ENCODE assay signal across 28 cellular contexts in genomic region chr9:119544492-119544891, GRCh38.
"Had no signal": no experiment of that assay in that cellular context is flagged by ENCODE, and none has a peak within 500 bp of the region (broad histone marks: within the 10 kb centered on the region; RNA-seq: fewer than 3 reads in every experiment).

No MANE protein-coding gene starts in this region.

- H3K36me3 ChIP-seq: ascending aorta, breast epithelium, cardiac muscle cell, colonic mucosa had no signal

- H3K4me1 ChIP-seq: ascending aorta, breast epithelium, colonic mucosa had no signal

- H3K9me3 Mint-ChIP-seq: activated CD4-positive, alpha-beta memory T cell treated with anti-CD3 and anti-CD28 coated beads, Interleukin-2, amount 10 ng/mL, durations not matched to agents 7 days and 5 days; activated CD4-positive, alpha-beta T cell treated with anti-CD3 and anti-CD28 coated beads, Interleukin-2, amount 10 ng/mL, durations not matched to agents 7 days and 5 days; activated naive CD8-positive, alpha-beta T cell treated with anti-CD3 and anti-CD28 coated beads, Interleukin-2, amount 10 ng/mL, durations not matched to agents 7 days and 5 days; activated T-cell treated with anti-CD3 and anti-CD28 coated beads, Interleukin-2, amount 50 U/mL, for 24 hours; brain; T-helper 2 cell treated with Interferon-gamma antibody and Interleukin-4, amounts not matched to agents 5 μg/mL and 100 μg/mL, for 36 hours had no signal

- H3K27ac ChIP-seq: ascending aorta, breast epithelium, cardiac muscle cell, colonic mucosa had no signal

- DNase-seq: activated CD4-positive, alpha-beta memory T cell treated with anti-CD3 and anti-CD28 coated beads, Interleukin-2, amount 10 ng/mL, durations not matched to agents 7 days and 5 days; activated CD4-positive, alpha-beta T cell treated with anti-CD3 and anti-CD28 coated beads for 1 hour; activated CD4-positive, alpha-beta T cell treated with anti-CD3 and anti-CD28 coated beads for 4 hours; activated CD4-positive, alpha-beta T cell treated with anti-CD3 and anti-CD28 coated beads, Interleukin-2, amount 10 ng/mL, durations not matched to agents 7 days and 5 days; activated CD4-positive, alpha-beta T cell treated with anti-CD3 and anti-CD28 coated beads, Interleukin-2, amount 50 U/mL, for 4 hours; activated CD4-positive, CD25-positive, alpha-beta regulatory T cell; activated CD8-positive, alpha-beta memory T cell treated with anti-CD3 and anti-CD28 coated beads, Interleukin-2, amount 50 U/mL, for 48 hours; activated gamma-delta T cell; activated naive CD4-positive, alpha-beta T cell; activated naive CD4-positive, alpha-beta T cell treated with anti-CD3 and anti-CD28 coated beads, Interleukin-2, amount 10 ng/mL, durations not matched to agents 7 days and 5 days; activated naive CD8-positive, alpha-beta T cell treated with anti-CD3 and anti-CD28 coated beads, Interleukin-2, amount 10 ng/mL, durations not matched to agents 7 days and 5 days; activated T-cell treated with anti-CD3 and anti-CD28 coated beads for 4 hours; activated T-cell treated with anti-CD3 and anti-CD28 coated beads, Interleukin-2, amount 50 U/mL, for 24 hours; activated T-cell treated with anti-CD3 and anti-CD28 coated beads, Interleukin-2, amount 50 U/mL, for 72 hours; central memory CD4-positive, alpha-beta T cell; cerebellar nuclear complex; colonic mucosa; effector CD8-positive, alpha-beta T cell; foreskin fibroblast; head of caudate nucleus; hypothalamus; T1000 had no signal

- H3K4me1 Mint-ChIP-seq: activated CD4-positive, alpha-beta memory T cell treated with anti-CD3 and anti-CD28 coated beads, Interleukin-2, amount 10 ng/mL, durations not matched to agents 7 days and 5 days; activated CD4-positive, alpha-beta T cell treated with anti-CD3 and anti-CD28 coated beads, Interleukin-2, amount 10 ng/mL, durations not matched to agents 7 days and 5 days; activated naive CD4-positive, alpha-beta T cell treated with anti-CD3 and anti-CD28 coated beads, Interleukin-2, amount 10 ng/mL, durations not matched to agents 7 days and 5 days; activated naive CD8-positive, alpha-beta T cell treated with anti-CD3 and anti-CD28 coated beads, Interleukin-2, amount 10 ng/mL, durations not matched to agents 7 days and 5 days; brain had no signal

- H3K27me3 Mint-ChIP-seq: activated CD4-positive, alpha-beta memory T cell treated with anti-CD3 and anti-CD28 coated beads, Interleukin-2, amount 10 ng/mL, durations not matched to agents 7 days and 5 days; activated CD4-positive, alpha-beta T cell treated with anti-CD3 and anti-CD28 coated beads, Interleukin-2, amount 10 ng/mL, durations not matched to agents 7 days and 5 days; activated naive CD4-positive, alpha-beta T cell treated with anti-CD3 and anti-CD28 coated beads, Interleukin-2, amount 10 ng/mL, durations not matched to agents 7 days and 5 days; activated naive CD8-positive, alpha-beta T cell treated with anti-CD3 and anti-CD28 coated beads, Interleukin-2, amount 10 ng/mL, durations not matched to agents 7 days and 5 days; activated T-cell treated with anti-CD3 and anti-CD28 coated beads, Interleukin-2, amount 50 U/mL, for 24 hours had no signal

- H3K27ac Mint-ChIP-seq: activated CD4-positive, alpha-beta memory T cell treated with anti-CD3 and anti-CD28 coated beads, Interleukin-2, amount 10 ng/mL, durations not matched to agents 7 days and 5 days; activated CD4-positive, alpha-beta T cell treated with anti-CD3 and anti-CD28 coated beads, Interleukin-2, amount 10 ng/mL, durations not matched to agents 7 days and 5 days; activated naive CD4-positive, alpha-beta T cell treated with anti-CD3 and anti-CD28 coated beads, Interleukin-2, amount 10 ng/mL, durations not matched to agents 7 days and 5 days; activated naive CD4-positive, alpha-beta T cell treated with anti-CD3 and anti-CD28 coated beads, Interleukin-2, amount 50 U/mL, for 72 hours; activated naive CD8-positive, alpha-beta T cell treated with anti-CD3 and anti-CD28 coated beads, Interleukin-2, amount 10 ng/mL, durations not matched to agents 7 days and 5 days; activated T-cell treated with anti-CD3 and anti-CD28 coated beads, Interleukin-2, amount 50 U/mL, for 24 hours; activated T-cell treated with anti-CD3 and anti-CD28 coated beads, Interleukin-2, amount 50 U/mL, for 72 hours; brain; T-helper 2 cell treated with Interferon-gamma antibody and Interleukin-4, amounts not matched to agents 5 μg/mL and 100 μg/mL, for 36 hours had no signal

- H3K4me3 ChIP-seq: ascending aorta, breast epithelium, cardiac muscle cell, colonic mucosa had no signal

- H3K4me3 Mint-ChIP-seq: activated CD4-positive, alpha-beta memory T cell treated with anti-CD3 and anti-CD28 coated beads, Interleukin-2, amount 10 ng/mL, durations not matched to agents 7 days and 5 days; activated CD4-positive, alpha-beta T cell treated with anti-CD3 and anti-CD28 coated beads, Interleukin-2, amount 10 ng/mL, durations not matched to agents 7 days and 5 days; activated naive CD4-positive, alpha-beta T cell treated with anti-CD3 and anti-CD28 coated beads, Interleukin-2, amount 10 ng/mL, durations not matched to agents 7 days and 5 days; activated naive CD8-positive, alpha-beta T cell treated with anti-CD3 and anti-CD28 coated beads, Interleukin-2, amount 10 ng/mL, durations not matched to agents 7 days and 5 days; activated T-cell treated with anti-CD3 and anti-CD28 coated beads, Interleukin-2, amount 50 U/mL, for 24 hours; activated T-cell treated with anti-CD3 and anti-CD28 coated beads, Interleukin-2, amount 50 U/mL, for 72 hours; brain; T-helper 2 cell treated with Interferon-gamma antibody and Interleukin-4, amounts not matched to agents 5 μg/mL and 100 μg/mL, for 36 hours had no signal

- H3K27me3 ChIP-seq: ascending aorta, breast epithelium, cardiac muscle cell, colonic mucosa had no signal

- H3K9me3 ChIP-seq: ascending aorta, breast epithelium, colonic mucosa had no signal

- H3K36me3 Mint-ChIP-seq: activated naive CD4-positive, alpha-beta T cell treated with anti-CD3 and anti-CD28 coated beads, Interleukin-2, amount 10 ng/mL, durations not matched to agents 7 days and 5 days; activated naive CD4-positive, alpha-beta T cell treated with anti-CD3 and anti-CD28 coated beads, Interleukin-2, amount 50 U/mL, for 72 hours; activated naive CD8-positive, alpha-beta T cell treated with anti-CD3 and anti-CD28 coated beads, Interleukin-2, amount 10 ng/mL, durations not matched to agents 7 days and 5 days; brain had no signal
